ENCODE assay signal across 1 cellular context in the genomic region with DNA sequence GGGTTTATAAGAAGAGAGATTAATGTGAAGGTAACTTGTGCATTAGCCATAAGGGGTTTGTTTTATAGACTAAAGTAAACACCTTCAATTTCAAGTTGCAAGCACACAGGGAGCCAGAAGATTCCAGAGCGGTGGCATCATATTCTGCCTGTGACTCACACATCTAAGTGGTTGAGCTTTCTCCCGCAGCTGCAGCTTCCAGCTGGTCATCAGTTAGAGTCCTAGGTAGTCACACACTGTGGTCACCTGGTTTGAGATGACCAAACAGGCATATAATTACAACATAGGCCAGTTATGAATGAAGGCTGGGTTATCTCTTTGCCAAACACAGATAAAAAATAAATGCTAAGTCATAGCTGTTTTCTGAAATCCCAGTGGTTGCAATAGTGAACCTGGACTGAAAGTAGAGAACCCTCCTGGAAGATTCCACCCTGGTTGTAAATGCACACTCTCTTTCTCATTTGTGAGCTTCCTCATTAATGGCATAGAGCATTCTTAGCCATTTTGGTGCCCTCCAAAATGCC.
TF ChIP-seq lines count a peak whose summit lies in the region.

No MANE protein-coding gene starts in this region.

TF ChIP-seq in GM23338, 12 proteins besides CTCF, POLR2A, EP300 and RAD21 (continued from another document):
- TF ChIP-seq REST (IDR thresholded peaks at IDR 0.05; ENCODE audit: unreplicated experiment) (no peak), STAT1 (IDR thresholded peaks at IDR 0.05; ENCODE audit: unreplicated experiment) (no peak), ZNF331 (CRISPR knock-in tag; IDR thresholded peaks at IDR 0.05; ENCODE audit: low read depth) (no peak), NANOG (IDR thresholded peaks at IDR 0.05; ENCODE audit: borderline replicate concordance) (no peak)
